In genomic region chr3:4493008-4493930, GRCh38 we compare ENCODE assay signal across 1 cellular context.
TF ChIP-seq lines count a peak whose summit lies in the region.

Gene ITPR1 (plus strand): TSS chr3:4493348. CDS start chr3:4516492, 23,144 bp downstream.

TF ChIP-seq in HepG2, 621 proteins besides CTCF, POLR2A, EP300 and RAD21 (continued from another document and continues in another):
- TF ChIP-seq SNAPC4 (CRISPR knock-in tag; IDR thresholded peaks at IDR 0.05) (no peak; the same call in 1 of the 2 replicates), MAX (IDR thresholded peaks at IDR 0.05) (peak; percentile 95), ELF3 (CRISPR knock-in tag; IDR thresholded peaks at IDR 0.05) (peak; percentile 74; the same call in 1 of the 2 replicates), SP5 (CRISPR knock-in tag; IDR thresholded peaks at IDR 0.05; ENCODE audit: borderline replicate concordance, low read depth) (no peak; the same call in 1 of the 2 replicates), KIAA2018 (CRISPR knock-in tag; IDR thresholded peaks at IDR 0.05; ENCODE audit: borderline replicate concordance) (no peak), ZNF850 (CRISPR knock-in tag; conservative IDR thresholded peaks at IDR 0.05) (no peak), ZBTB7B (CRISPR knock-in tag; IDR thresholded peaks at IDR 0.05) (peak; percentile 60), CSRNP2 (CRISPR knock-in tag; conservative IDR thresholded peaks at IDR 0.05; ENCODE audit: low read depth) (no peak), GABPA (IDR thresholded peaks at IDR 0.05; ENCODE audit: low read depth, low read length) (no peak), GABPA (CRISPR knock-in tag; IDR thresholded peaks at IDR 0.05; ENCODE audit: low read depth) (peak; percentile 78), CBFB (CRISPR knock-in tag; IDR thresholded peaks at IDR 0.05) (peak; percentile 25; the same call in 1 of the 2 replicates), GZF1 (CRISPR knock-in tag; IDR thresholded peaks at IDR 0.05) (no peak), GATAD1 (CRISPR knock-in tag; IDR thresholded peaks at IDR 0.05) (peak; percentile 55; the same call in 1 of the 2 replicates), TBX3 (IDR thresholded peaks at IDR 0.05; ENCODE audit: borderline replicate concordance) (no peak), PLRG1 (conservative IDR thresholded peaks at IDR 0.05) (no peak), ZBTB20 (CRISPR knock-in tag; IDR thresholded peaks at IDR 0.05; ENCODE audit: borderline replicate concordance, low read depth) (0 out of 2 replicates have a peak, but pooled peaks have one; percentile 32), NFE2 (CRISPR knock-in tag; IDR thresholded peaks at IDR 0.05) (no peak), KDM5A (IDR thresholded peaks at IDR 0.05; ENCODE audit: borderline replicate concordance, low read length) (no peak), ZNF460 (CRISPR knock-in tag; IDR thresholded peaks at IDR 0.05; ENCODE audit: borderline replicate concordance) (no peak), ZNF280D (CRISPR knock-in tag; IDR thresholded peaks at IDR 0.05) (no peak), MTF1 (CRISPR knock-in tag; IDR thresholded peaks at IDR 0.05) (no peak), NRL (CRISPR knock-in tag; IDR thresholded peaks at IDR 0.05; ENCODE audit: borderline replicate concordance) (no peak), HNF4A (CRISPR knock-in tag; IDR thresholded peaks at IDR 0.05) (no peak; the same call in 1 of the 2 replicates), SIN3B (IDR thresholded peaks at IDR 0.05; ENCODE audit: low read length) (no peak), ZNF616 (CRISPR knock-in tag; IDR thresholded peaks at IDR 0.05; ENCODE audit: low read depth) (no peak), SP1 (IDR thresholded peaks at IDR 0.05) (no peak), SP1 (CRISPR knock-in tag; IDR thresholded peaks at IDR 0.05) (peak; percentile 19; the same call in 1 of the 2 replicates), FOXA1 (IDR thresholded peaks at IDR 0.05) (no peak), FOXA1 (CRISPR knock-in tag; IDR thresholded peaks at IDR 0.05) (no peak), ZNF30 (CRISPR knock-in tag; IDR thresholded peaks at IDR 0.05) (no peak), ZNF430 (CRISPR knock-in tag; IDR thresholded peaks at IDR 0.05) (no peak), ZNF776 (CRISPR knock-in tag; IDR thresholded peaks at IDR 0.05) (peak; percentile 66), CEBPB (IDR thresholded peaks at IDR 0.05; ENCODE audit: borderline replicate concordance, low read depth, low read length) (no peak), TFDP1 (CRISPR knock-in tag; IDR thresholded peaks at IDR 0.05; ENCODE audit: borderline replicate concordance) (no peak), ZNF275 (CRISPR knock-in tag; IDR thresholded peaks at IDR 0.05; ENCODE audit: borderline replicate concordance) (no peak; the same call in 1 of the 2 replicates), SSRP1 (CRISPR knock-in tag; IDR thresholded peaks at IDR 0.05) (no peak), PBX2 (CRISPR knock-in tag; IDR thresholded peaks at IDR 0.05) (no peak), U2AF1 (optimal IDR thresholded peaks at IDR 0.05; ENCODE audit: low read depth, low read length) (peak; percentile 40), ZNF230 (CRISPR knock-in tag; IDR thresholded peaks at IDR 0.05) (no peak; the same call in 1 of the 2 replicates), CENPX (CRISPR knock-in tag; IDR thresholded peaks at IDR 0.05) (no peak), ZNF431 (CRISPR knock-in tag; IDR thresholded peaks at IDR 0.05; ENCODE audit: borderline replicate concordance, low read depth) (peak; percentile 48; the same call in 1 of the 2 replicates), ZNF670 (CRISPR knock-in tag; IDR thresholded peaks at IDR 0.05; ENCODE audit: borderline replicate concordance) (peak; percentile 11)
